In genomic region chr3:140319801-140320200, GRCh38 we compare ENCODE assay signal across 15 cellular contexts.
DNase-seq lines count a peak whose midpoint lies in the region; ATAC-seq lines count a peak whose summit lies in the region.
"Had no signal": no experiment of that assay in that cellular context is flagged by ENCODE, and none has a peak within 500 bp of the region (broad histone marks: within the 10 kb centered on the region; RNA-seq: fewer than 3 reads in every experiment).

No MANE protein-coding gene starts in this region.

- DNase-seq in NCI-H748 (lab: John Stamatoyannopoulos, UW; ENCODE audit: unreplicated experiment) (peak; percentile 4), NCI-H748 treated with DMSO at 0.1 percent for 48 hours (lab: John Stamatoyannopoulos, UW) (no peak), NCI-H2029 (lab: John Stamatoyannopoulos, UW) (peak; percentile 13), NCI-H510A treated with DMSO at 0.1 percent for 48 hours (lab: John Stamatoyannopoulos, UW) (peak; percentile 81), epidermal melanocyte (ENCODE audit: insufficient read length, low spot score) (no peak)
- no peak for DNase-seq in activated CD8-positive, alpha-beta memory T cell treated with anti-CD3 and anti-CD28 coated beads, Interleukin-2, amount 50 U/mL, for 48 hours
- DNase-seq: 8988T; CD8-positive, alpha-beta memory T cell; DMS 273 treated with DMSO at 0.1 percent for 48 hours; HFFc6; NCI-H1436 treated with DMSO at 0.1 percent for 48 hours; NK-92 treated with Interleukin-12 subunit alpha and Interleukin-12 subunit beta, amount 100 ng/mL, for 24 hours; T-cell had no signal

- ATAC-seq in GM19351 (IDR thresholded peaks at IDR 0.05; ENCODE audit: unreplicated experiment) = no peak
- no peak for ATAC-seq in GM19395 (IDR thresholded peaks at IDR 0.05; ENCODE audit: unreplicated experiment)
- ATAC-seq: T-cell had no signal

Comparison
In these comparisons a context has a peak if more than half of its experiments do, and no peak if none do; other contexts are left out.
1. DNase-seq: peak in NCI-H748 (single experiment), NCI-H2029 (single experiment) and NCI-H510A treated with DMSO at 0.1 percent for 48 hours (single experiment); none in NCI-H748 treated with DMSO at 0.1 percent for 48 hours (single experiment), activated CD8-positive, alpha-beta memory T cell treated with anti-CD3 and anti-CD28 coated beads, Interleukin-2, amount 50 U/mL, for 48 hours (single experiment) and epidermal melanocyte (single experiment).